In genomic region chr18:12288406-12288762, GRCh38 we compare ENCODE assay signal across 9 cellular contexts. TPM values are rescaled to one million over a fixed set of nuclear protein-coding genes. Genes with fewer than 3 reads are reported as not detected.
DNase-seq lines count a peak whose midpoint lies in the region; ATAC-seq and TF ChIP-seq lines count a peak whose summit lies in the region.
"Had no signal": no experiment of that assay in that cellular context is flagged by ENCODE, and none has a peak within 500 bp of the region (broad histone marks: within the 10 kb centered on the region; RNA-seq: fewer than 3 reads in every experiment).

No MANE protein-coding gene starts in this region.

- H3K4me3 Mint-ChIP-seq in glutamatergic neuron (ENCODE audit: unreplicated experiment), result peak overlapping the region; percentile 91

- H3K4me1 ChIP-seq in ACC112 (ENCODE audit: control insufficient read depth, insufficient read depth, low read length, unreplicated experiment), result peaks cover 11% of the 10 kb centered on the region

- no peaks in the 10 kb centered on the region for H3K36me3 ChIP-seq in ACC112 (ENCODE audit: insufficient read depth, low read length)

- H3K36me3 Mint-ChIP-seq in glutamatergic neuron (ENCODE audit: unreplicated experiment), result no peaks in the 10 kb centered on the region

- H3K27ac ChIP-seq in ACC112 (ENCODE audit: low read depth, low read length), result no peak overlapping the region; the same call in 1 of the 2 replicates

- no peaks in the 10 kb centered on the region for H3K27me3 ChIP-seq in ACC112 (ENCODE audit: insufficient read depth, low read length)

- ATAC-seq in omental fat pad (ENCODE audit: low FRiP score), result peak; percentile 2
- ATAC-seq in HG02840 (IDR thresholded peaks at IDR 0.05; ENCODE audit: low FRiP score, unreplicated experiment), result no peak
- no peak for ATAC-seq in HG03039 (IDR thresholded peaks at IDR 0.05; ENCODE audit: unreplicated experiment)

- no peaks in the 10 kb centered on the region for H3K9me3 Mint-ChIP-seq in glutamatergic neuron (ENCODE audit: unreplicated experiment)

- H3K4me3 ChIP-seq in ACC112 (ENCODE audit: low read depth, low read length) (peak overlapping the region; percentile 79), WI38 (ENCODE audit: low read depth, low read length) (peak overlapping the region; percentile 61)

- TF ChIP-seq CTCF in WI38 (IDR thresholded peaks at IDR 0.05; ENCODE audit: low read depth, low read length), result no peak
- TF ChIP-seq CTCF in glutamatergic neuron (IDR thresholded peaks at IDR 0.05; ENCODE audit: partially characterized antibody, unreplicated experiment), result no peak
- TF ChIP-seq CTCF in omental fat pad (IDR thresholded peaks at IDR 0.05), result no peak

- H3K27ac Mint-ChIP-seq in glutamatergic neuron (ENCODE audit: unreplicated experiment), result no peak overlapping the region

- DNase-seq in glutamatergic neuron (no peak), omental fat pad (ENCODE audit: low spot score) (no peak), HuH-7 (ENCODE audit: low spot score) (no peak), NCI-H446 (lab: John Stamatoyannopoulos, UW) (no peak)
- DNase-seq: activated CD4-positive, alpha-beta T cell treated with anti-CD3 and anti-CD28 coated beads, Interleukin-2, amount 50 U/mL, for 4 hours had no signal

- peaks cover 10% of the 10 kb centered on the region for H3K4me1 Mint-ChIP-seq in glutamatergic neuron (ENCODE audit: low read depth, unreplicated experiment)

- H2AFZ ChIP-seq in ACC112 (ENCODE audit: low read length, unreplicated experiment), result peak overlapping the region; percentile 90

- H3K79me2 ChIP-seq in ACC112 (ENCODE audit: control insufficient read depth, insufficient read depth, low read length, unreplicated experiment), result no peaks in the 10 kb centered on the region

- peaks cover 11% of the 10 kb centered on the region for H3K27me3 Mint-ChIP-seq in glutamatergic neuron (ENCODE audit: unreplicated experiment)

RNA-seq across cellular contexts. Expression of gene TUBB6, which starts 19.7 kb away (rescaled TPM):
- total RNA-seq in glutamatergic neuron (ENCODE audit: unreplicated experiment), result 35.6 TPM
- 100 to 1,000 TPM; 316 to 921 (median 720) TPM for total RNA-seq in omental fat pad

RNA-seq across cellular contexts. Expression of gene CIDEA, which starts 34.2 kb away (rescaled TPM):
- total RNA-seq in glutamatergic neuron (ENCODE audit: unreplicated experiment) (not detected), omental fat pad (100 to 1,000 TPM; 132 to 584 (median 435) TPM)

Comparison
In these comparisons a context has a peak if more than half of its experiments do, and no peak if none do; other contexts are left out.
1. RNA of gene CIDEA, which starts 34.2 kb away (total RNA-seq): 132 to 584 TPM in omental fat pad; not detected in glutamatergic neuron (single experiment); every median in the first group is over 10 times any median in the second.